Comparison of ENCODE assay signal across 2 cellular contexts in the genomic region with DNA sequence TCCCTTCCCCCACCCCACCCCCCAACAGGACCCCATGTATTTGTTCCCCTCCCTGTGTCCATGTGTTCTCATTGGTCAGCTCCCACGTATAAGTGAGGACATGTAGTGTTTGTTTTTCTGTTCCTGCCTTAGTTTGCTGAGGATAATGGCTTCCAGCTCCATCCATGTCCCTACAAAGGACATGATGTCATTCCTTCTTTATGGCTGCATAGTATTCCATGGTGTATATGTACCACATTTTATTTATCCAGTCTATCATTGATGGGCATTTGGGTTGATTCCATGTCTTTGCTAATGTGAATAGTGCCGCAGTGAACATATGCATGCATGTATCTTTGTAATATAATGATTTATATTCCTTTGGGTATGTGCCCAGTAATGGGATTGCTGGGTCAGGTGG. TPM values are rescaled to one million over a fixed set of nuclear protein-coding genes. Genes with fewer than 3 reads are reported as not detected.
"Had no signal": no experiment of that assay in that cellular context is flagged by ENCODE, and none has a peak within 500 bp of the region (broad histone marks: within the 10 kb centered on the region; RNA-seq: fewer than 3 reads in every experiment).

No MANE protein-coding gene starts in this region.

RNA-seq across cellular contexts. Expression of gene TDRD15, which starts 27.5 kb away (rescaled TPM):
- total RNA-seq: G401, GM12878 had no signal
- polyA plus RNA-seq: GM12878 had no signal
